18 cellular contexts compared by ENCODE assay signal in the genomic region with DNA sequence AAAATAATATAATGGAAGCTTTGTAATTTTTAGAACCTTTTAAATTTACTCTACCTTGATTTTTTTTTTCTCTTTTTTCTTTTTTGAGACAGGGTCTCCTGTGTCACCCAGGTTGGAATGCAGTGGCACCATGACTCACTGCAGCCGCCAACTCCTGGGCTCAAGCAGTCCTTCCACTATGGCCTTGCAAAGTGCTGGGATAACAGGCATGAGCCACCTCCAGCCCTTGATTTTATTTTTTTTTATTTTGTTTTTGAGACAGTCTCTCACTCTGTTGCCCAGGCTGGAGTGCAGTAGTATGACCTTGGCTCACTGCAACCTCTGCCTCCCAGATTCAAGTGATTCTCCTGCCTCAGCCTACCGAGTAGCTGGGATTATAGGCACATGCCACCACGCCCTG.
"Had no signal": no experiment of that assay in that cellular context is flagged by ENCODE, and none has a peak within 500 bp of the region (broad histone marks: within the 10 kb centered on the region; RNA-seq: fewer than 3 reads in every experiment).

No MANE protein-coding gene starts in this region.

- H3K9me3 ChIP-seq: left ventricle myocardium inferior, tibial nerve, uterus had no signal

- H3K9me3 Mint-ChIP-seq: activated naive CD4-positive, alpha-beta T cell treated with anti-CD3 and anti-CD28 coated beads, Interleukin-2, amount 50 U/mL, for 72 hours; stimulated activated naive CD8-positive, alpha-beta T cell treated with anti-CD3 and anti-CD28 coated beads, Interleukin-15, Interleukin-2, amounts not matched to agents 100 ng/mL and 50 ng/mL, for 24 hours had no signal

- H3K4me3 ChIP-seq: dorsolateral prefrontal cortex, left ventricle myocardium inferior, tibial nerve, uterus had no signal

- H3K27me3 Mint-ChIP-seq: stimulated activated naive CD8-positive, alpha-beta T cell treated with anti-CD3 and anti-CD28 coated beads, Interleukin-15, Interleukin-2, amounts not matched to agents 100 ng/mL and 50 ng/mL, for 24 hours had no signal

- DNase-seq: activated CD4-positive, alpha-beta T cell treated with anti-CD3 and anti-CD28 coated beads for 1 hour; activated CD4-positive, alpha-beta T cell treated with anti-CD3 and anti-CD28 coated beads, Interleukin-2, amount 50 U/mL, for 4 hours; activated gamma-delta T cell treated with Interleukin-2 at 50 U/mL for 16 hours; dorsolateral prefrontal cortex; hippocampal formation; left ventricle myocardium inferior; mammary epithelial cell; occipital lobe; posterior cingulate gyrus; retina; stimulated activated CD4-positive, alpha-beta T cell treated with anti-CD3 and anti-CD28 coated beads, Interleukin-2, amount 100 ng/mL, for 48 hours; T-helper 1 cell; uterus; WERI-Rb-1 had no signal

- H3K27me3 ChIP-seq: dorsolateral prefrontal cortex, tibial nerve, uterus had no signal

- H3K36me3 ChIP-seq: uterus had no signal

- H3K27ac ChIP-seq: dorsolateral prefrontal cortex, left ventricle myocardium inferior, tibial nerve, uterus, WERI-Rb-1 had no signal

- H3K4me1 ChIP-seq: left ventricle myocardium inferior, tibial nerve, uterus had no signal

- ATAC-seq: activated naive CD4-positive, alpha-beta T cell treated with anti-CD3 and anti-CD28 coated beads, Interleukin-2, amount 50 U/mL, for 72 hours had no signal

- FAIRE-seq: keratinocyte had no signal

- H3K4me3 Mint-ChIP-seq: stimulated activated naive CD8-positive, alpha-beta T cell treated with anti-CD3 and anti-CD28 coated beads, Interleukin-15, Interleukin-2, amounts not matched to agents 100 ng/mL and 50 ng/mL, for 24 hours had no signal

- H3K27ac Mint-ChIP-seq: activated naive CD4-positive, alpha-beta T cell treated with anti-CD3 and anti-CD28 coated beads, Interleukin-2, amount 50 U/mL, for 72 hours; stimulated activated naive CD8-positive, alpha-beta T cell treated with anti-CD3 and anti-CD28 coated beads, Interleukin-15, Interleukin-2, amounts not matched to agents 100 ng/mL and 50 ng/mL, for 24 hours had no signal
